In genomic region chr17:68195667-68196393, GRCh38 we compare ENCODE assay signal across 8 cellular contexts. TPM values are rescaled to one million over a fixed set of nuclear protein-coding genes. Genes with fewer than 3 reads are reported as not detected.
DNase-seq lines count a peak whose midpoint lies in the region; ATAC-seq and TF ChIP-seq lines count a peak whose summit lies in the region.

No MANE protein-coding gene starts in this region.

- H3K9me3 Mint-ChIP-seq in MCF 10A (ENCODE audit: unreplicated experiment): no peaks in the 10 kb centered on the region
- H3K9me3 Mint-ChIP-seq in naive B cell: no peaks in the 10 kb centered on the region

- BruUV-seq in MCF 10A (replicated peaks; lab: Mats Ljungman, UMichigan): no TSS peak

- no peak for TF ChIP-seq CTCF in MCF 10A (IDR thresholded peaks at IDR 0.05; ENCODE audit: unreplicated experiment)

- ATAC-seq in naive B cell (ENCODE audit: low read depth in 2 of 2): no peak
- ATAC-seq in GM18868 (IDR thresholded peaks at IDR 0.05; ENCODE audit: unreplicated experiment): no peak
- no peak for ATAC-seq in HG03442 (IDR thresholded peaks at IDR 0.05; ENCODE audit: unreplicated experiment)
- ATAC-seq in GM21515 (IDR thresholded peaks at IDR 0.05; ENCODE audit: unreplicated experiment): no peak

- H3K36me3 Mint-ChIP-seq in MCF 10A (ENCODE audit: insufficient read depth, unreplicated experiment) (no peaks in the 10 kb centered on the region), naive B cell (no peaks in the 10 kb centered on the region)

- intact Hi-C loops in MCF 10A (cut with micrococcal nuclease): no loop called here

- peaks cover 80% of the 10 kb centered on the region for H3K27me3 Mint-ChIP-seq in MCF 10A (ENCODE audit: insufficient read depth, unreplicated experiment)
- peaks cover 7 to 30% (median 15%) of the 10 kb centered on the region in 3 donors for H3K27me3 Mint-ChIP-seq in naive B cell

- DNase-seq in COLO668 (lab: John Stamatoyannopoulos, UW; ENCODE audit: unreplicated experiment) (peak; percentile 51), NCI-H146 treated with DMSO at 0.1 percent for 48 hours (lab: John Stamatoyannopoulos, UW; ENCODE audit: unreplicated experiment) (peak; percentile 3), MCF 10A (ENCODE audit: unreplicated experiment) (peak; percentile 31), naive B cell (no peak), GF-D8 (lab: John Stamatoyannopoulos, UW) (no peak)

- H3K27ac Mint-ChIP-seq in MCF 10A (ENCODE audit: low read depth, unreplicated experiment) (no peak overlapping the region), naive B cell (peak overlapping the region in 2 of 6 donors; percentile 52 to 76)

- peak overlapping the region; percentile 46 for H3K4me3 Mint-ChIP-seq in MCF 10A (ENCODE audit: unreplicated experiment)
- H3K4me3 Mint-ChIP-seq in naive B cell: peak overlapping the region; percentile 65 to 84 (median 78)

- CTCF ChIA-PET in MCF 10A (lab: Yijun Ruan, JAX): interaction anchor here (1.0 to 1.3 kb wide), 2 partner anchors 24 to 69 kb away, joined by 3 to 4 read pairs; no protein-coding TSS in a partner anchor

- POLR2A ChIA-PET in MCF 10A (lab: Yijun Ruan, JAX): no interaction called here

- H3K4me1 Mint-ChIP-seq in MCF 10A (ENCODE audit: insufficient read depth, unreplicated experiment): no peaks in the 10 kb centered on the region
- H3K4me1 Mint-ChIP-seq in naive B cell: peaks cover 27 to 38% (median 29%) of the 10 kb centered on the region in 3 donors

RNA-seq across cellular contexts. Expression of gene AMZ2, which starts 52.0 kb away (rescaled TPM):
- 127 and 147 TPM in 2 replicates for total RNA-seq in MCF 10A (2022)
- polyA plus RNA-seq in naive B cell (ENCODE audit: low read depth in 6 of 6): 100 to 1,000 TPM in 3 of 6 donors, 10 to 100 TPM in 3; 92.7 to 152 (median 106) TPM

Comparison
In these comparisons a context has a peak if more than half of its experiments do, and no peak if none do; other contexts are left out.
1. DNase-seq: peak in COLO668 (single experiment), NCI-H146 treated with DMSO at 0.1 percent for 48 hours (single experiment) and MCF 10A (single experiment); none in naive B cell (single experiment) and GF-D8 (single experiment).